9 cellular contexts compared by ENCODE assay signal in genomic region chr22:50577987-50578775, GRCh38. TPM values are rescaled to one million over a fixed set of nuclear protein-coding genes. Genes with fewer than 3 reads are reported as not detected.
DNase-seq lines count a peak whose midpoint lies in the region; ATAC-seq and TF ChIP-seq lines count a peak whose summit lies in the region.
"Had no signal": no experiment of that assay in that cellular context is flagged by ENCODE, and none has a peak within 500 bp of the region (broad histone marks: within the 10 kb centered on the region; RNA-seq: fewer than 3 reads in every experiment).

Gene CPT1B (minus strand): TSS chr22:50578427. CDS start chr22:50577915, 512 bp downstream.

- no peaks in the 10 kb centered on the region for H3K9me3 Mint-ChIP-seq in CD8-positive, alpha-beta memory T cell
- H3K9me3 Mint-ChIP-seq in WTC11 = no peaks in the 10 kb centered on the region

- TF ChIP-seq CTCF in WTC11 (IDR thresholded peaks at IDR 0.05) = no peak
- peak in 6 of 9 donors; percentile 9 to 43 (median 34) for TF ChIP-seq CTCF in heart right ventricle (IDR thresholded peaks at IDR 0.05)
- TF ChIP-seq CTCF in prostate gland (IDR thresholded peaks at IDR 0.05) = no peak
- TF ChIP-seq CTCF in WERI-Rb-1 (IDR thresholded peaks at IDR 0.05; ENCODE audit: low read depth, low read length) = no peak

- ATAC-seq in WTC11 (no peak), heart right ventricle (peak in 6 of 8 donors; percentile 0 to 35 (median 20)), GM21723 (IDR thresholded peaks at IDR 0.05; ENCODE audit: unreplicated experiment) (no peak)

- H3K9me3 ChIP-seq in CD8-positive, alpha-beta memory T cell (ENCODE audit: low read length) = no peaks in the 10 kb centered on the region
- H3K9me3 ChIP-seq in heart right ventricle (no peaks in the 10 kb centered on the region), prostate gland (no peaks in the 10 kb centered on the region), WERI-Rb-1 (ENCODE audit: severe bottlenecking) (no peaks in the 10 kb centered on the region)

- intact Hi-C loops in heart right ventricle (cut with DNase I) (loop anchor here in 3 of 10 donors (5.0 kb wide), 1 partner anchor 44 kb away; no protein-coding TSS in a partner anchor), prostate gland (cut with DNase I) (no loop called here)

- H3K4me3 ChIP-seq in CD8-positive, alpha-beta memory T cell (ENCODE audit: low read length) = no peak within 1 kb of the TSS
- H3K4me3 ChIP-seq in heart right ventricle = peak within 1 kb of the TSS; percentile 29 to 62 (median 56)
- H3K4me3 ChIP-seq in prostate gland = no peak within 1 kb of the TSS
- H3K4me3 ChIP-seq in WERI-Rb-1 (ENCODE audit: low read depth, low read length) = no peak within 1 kb of the TSS

- peaks cover 5% of the 10 kb centered on the region for H3K36me3 ChIP-seq in CD8-positive, alpha-beta memory T cell (ENCODE audit: insufficient read depth, low read length)
- H3K36me3 ChIP-seq in heart right ventricle (peaks cover 0 to 61% (median 8%) of the 10 kb centered on the region in 9 donors), prostate gland (no peaks in the 10 kb centered on the region), WERI-Rb-1 (peaks cover 39% of the 10 kb centered on the region)

- peak within 1 kb of the TSS in 3 of 7 donors; percentile 15 to 23 (median 15) for H3K4me3 Mint-ChIP-seq in CD8-positive, alpha-beta memory T cell
- H3K4me3 Mint-ChIP-seq in WTC11 = no peak within 1 kb of the TSS

- H3K4me1 Mint-ChIP-seq in CD8-positive, alpha-beta memory T cell = peaks cover 8 to 34% (median 18%) of the 10 kb centered on the region in 3 donors
- 0 out of 2 replicates have a peak, but pooled peaks cover 2% of the 10 kb centered on the region for H3K4me1 Mint-ChIP-seq in WTC11

- TF ChIP-seq POLR2A in prostate gland (IDR thresholded peaks at IDR 0.05) = no peak

- POLR2A ChIA-PET in CD8-positive, alpha-beta memory T cell (lab: Charles Lee) = interaction anchor here (0.8 kb wide), 1 partner anchor 53 kb away, joined by 3 read pairs; the partner anchor contains the start of gene SCO2
- POLR2A ChIA-PET in WTC11 (lab: Charles Lee) = no interaction called here

- H3K27ac Mint-ChIP-seq in CD8-positive, alpha-beta memory T cell = peak within 1 kb of the TSS in 3 of 8 donors; percentile 12 to 78 (median 17)
- peak within 1 kb of the TSS; percentile 68; the same call in 1 of the 2 replicates for H3K27ac Mint-ChIP-seq in WTC11

- no peaks in the 10 kb centered on the region for H3K27me3 ChIP-seq in CD8-positive, alpha-beta memory T cell (ENCODE audit: insufficient read depth, low read length, poor library complexity, severe bottlenecking)
- no peaks in the 10 kb centered on the region for H3K27me3 ChIP-seq in heart right ventricle
- H3K27me3 ChIP-seq in prostate gland (replicated peaks; ENCODE audit: insufficient read depth) = no peaks in the 10 kb centered on the region
- no peaks in the 10 kb centered on the region for H3K27me3 ChIP-seq in WERI-Rb-1 (ENCODE audit: insufficient read depth, low read depth, severe bottlenecking)

- H3K4me1 ChIP-seq in CD8-positive, alpha-beta memory T cell (ENCODE audit: insufficient read depth, low read length) = peaks cover 12% of the 10 kb centered on the region
- peaks cover 5 to 62% (median 48%) of the 10 kb centered on the region in 9 donors for H3K4me1 ChIP-seq in heart right ventricle
- H3K4me1 ChIP-seq in prostate gland (replicated peaks) = peaks cover 8% of the 10 kb centered on the region

- no peaks in the 10 kb centered on the region for H3K27me3 Mint-ChIP-seq in CD8-positive, alpha-beta memory T cell
- H3K27me3 Mint-ChIP-seq in WTC11 (ENCODE audit: low read depth) = no peaks in the 10 kb centered on the region

- 9 to 26% methylated on average over 51 to 63 of the region's 63 CpGs for WGBS in heart right ventricle, 2 donors
- 29% methylated on average over 43 of the region's 63 CpGs for WGBS in prostate gland

- DNase-seq in CD8-positive, alpha-beta memory T cell = no peak
- DNase-seq in WTC11 (ENCODE audit: low spot score) (peak; percentile 37), heart right ventricle (peak; percentile 55 to 66), prostate gland (ENCODE audit: low spot score) (no peak), DMS53 (lab: John Stamatoyannopoulos, UW) (no peak), WERI-Rb-1 (no peak)
- DNase-seq in stimulated activated CD4-positive, alpha-beta T cell treated with anti-CD3 and anti-CD28 coated beads, Interleukin-4, amount 100 ng/mL, for 24 hours = no peak
- DNase-seq: retina had no signal

- CTCF ChIA-PET in CD8-positive, alpha-beta memory T cell (lab: Charles Lee) = interaction anchor here (0.6 to 1.6 kb wide), 4 partner anchors 9 to 43 kb away, joined by 3 to 6 read pairs (median 3); no protein-coding TSS in a partner anchor
- CTCF ChIA-PET in WTC11 (lab: Charles Lee) = interaction anchor here (0.9 to 5.0 kb wide), 4 partner anchors 15 to 53 kb away, joined by 3 to 25 read pairs (median 4); partner anchors contain the start of genes ARSA, SCO2 and SYCE3

- peaks cover 0 to 39% (median 2%) of the 10 kb centered on the region in 3 donors for H3K36me3 Mint-ChIP-seq in CD8-positive, alpha-beta memory T cell
- peaks cover 7% of the 10 kb centered on the region for H3K36me3 Mint-ChIP-seq in WTC11

- no peak within 1 kb of the TSS for H3K27ac ChIP-seq in CD8-positive, alpha-beta memory T cell (ENCODE audit: low read depth, low read length)
- peak within 1 kb of the TSS; percentile 80 to 100 (median 96) for H3K27ac ChIP-seq in heart right ventricle
- H3K27ac ChIP-seq in prostate gland = no peak within 1 kb of the TSS
- no peak within 1 kb of the TSS; the same call in 1 of the 2 replicates for H3K27ac ChIP-seq in WERI-Rb-1

TF ChIP-seq in WTC11, 78 proteins besides CTCF, POLR2A, EP300 and RAD21:
- TF ChIP-seq E2F4 (CRISPR knock-in tag; IDR thresholded peaks at IDR 0.05; ENCODE audit: borderline replicate concordance, low read depth) = no peak
- TF ChIP-seq ZBTB43 (CRISPR knock-in tag; IDR thresholded peaks at IDR 0.05) = no peak
- TF ChIP-seq ATF1 (CRISPR knock-in tag; IDR thresholded peaks at IDR 0.05) = no peak
- no peak for TF ChIP-seq ZNF396 (CRISPR knock-in tag; IDR thresholded peaks at IDR 0.05; ENCODE audit: borderline replicate concordance)
- no peak for TF ChIP-seq NFATC4 (CRISPR knock-in tag; IDR thresholded peaks at IDR 0.05)
- no peak for TF ChIP-seq ZNF317 (CRISPR knock-in tag; IDR thresholded peaks at IDR 0.05; ENCODE audit: borderline replicate concordance, low read depth)
- no peak for TF ChIP-seq FOXP1 (CRISPR knock-in tag; IDR thresholded peaks at IDR 0.05; ENCODE audit: borderline replicate concordance)
- no peak for TF ChIP-seq USF2 (CRISPR knock-in tag; IDR thresholded peaks at IDR 0.05)

RNA-seq across cellular contexts. Expression of gene CPT1B, which starts in this region (rescaled TPM):
- total RNA-seq in CD8-positive, alpha-beta memory T cell = 10 to 100 TPM; 43.6 to 45.0 TPM
- 0.40 TPM for polyA plus RNA-seq in CD8-positive, alpha-beta memory T cell
- total RNA-seq in WTC11 (2021) (33.7 to 47.8 TPM (median 47.4 TPM) in 3 replicates), heart right ventricle (100 to 1,000 TPM; 135 to 487 (median 415) TPM), prostate gland (10 to 100 TPM; 13.1 to 31.4 TPM)
- polyA plus RNA-seq in heart right ventricle = 100 to 1,000 TPM in 1 of 2 donors, 10 to 100 TPM in 1; 61.2 to 351 TPM

Comparison
In these comparisons a context has a peak if more than half of its experiments do, and no peak if none do; other contexts are left out.
1. RNA of gene CPT1B (polyA plus RNA-seq): 61.2 to 351 TPM in heart right ventricle; 0.40 TPM in CD8-positive, alpha-beta memory T cell (single experiment); every median in the first group is over 10 times any median in the second.
2. DNase-seq: peak in WTC11 (single experiment) and heart right ventricle (2 of 2); none in CD8-positive, alpha-beta memory T cell (0 of 5), prostate gland (single experiment), DMS53 (single experiment), stimulated activated CD4-positive, alpha-beta T cell treated with anti-CD3 and anti-CD28 coated beads, Interleukin-4, amount 100 ng/mL, for 24 hours (single experiment) and WERI-Rb-1 (single experiment).
3. H3K27ac ChIP-seq: peak in heart right ventricle (10 of 10); none in CD8-positive, alpha-beta memory T cell (single experiment), prostate gland (0 of 2) and WERI-Rb-1 (single experiment).
4. H3K4me3 ChIP-seq: peak in heart right ventricle (10 of 10); none in CD8-positive, alpha-beta memory T cell (single experiment), prostate gland (0 of 2) and WERI-Rb-1 (single experiment).
5. ATAC-seq: peak in heart right ventricle (6 of 8); none in WTC11 (single experiment) and GM21723 (single experiment).
6. CTCF ChIP-seq: peak in heart right ventricle (6 of 9); none in WTC11 (single experiment), prostate gland (0 of 4) and WERI-Rb-1 (single experiment).